8 cellular contexts compared by ENCODE assay signal in genomic region chr1:205774277-205775014, GRCh38. TPM values are rescaled to one million over a fixed set of nuclear protein-coding genes. Genes with fewer than 3 reads are reported as not detected.
DNase-seq lines count a peak whose midpoint lies in the region; ATAC-seq and TF ChIP-seq lines count a peak whose summit lies in the region.

No MANE protein-coding gene starts in this region.

- DNase-seq in CD4-positive, alpha-beta memory T cell, result peak; percentile 31 to 61 (median 47)
- no peak for DNase-seq in HCT116 (ENCODE audit: low read depth, low spot score)
- peak; percentile 25 to 41 (median 34) for DNase-seq in T-helper 1 cell
- DNase-seq in brain microvascular endothelial cell, result no peak
- peak; percentile 51 for DNase-seq in left kidney (ENCODE audit: low read depth, low spot score)
- peak; percentile 12 to 28 for DNase-seq in stimulated activated CD4-positive, alpha-beta T cell treated with anti-CD3 and anti-CD28 coated beads, Interleukin-4, amount 100 ng/mL, for 48 hours (ENCODE audit: low read depth in 2 of 2)
- DNase-seq in mesenteric fat pad (ENCODE audit: low spot score), result no peak

- no peaks in the 10 kb centered on the region for H4K20me1 ChIP-seq in HCT116 (ENCODE audit: insufficient read depth)

- H3K4me3 Mint-ChIP-seq in CD4-positive, alpha-beta memory T cell, result peak overlapping the region; percentile 91 to 100 (median 92)

- peaks cover 43% of the 10 kb centered on the region for H3K4me1 ChIP-seq in CD4-positive, alpha-beta memory T cell (ENCODE audit: insufficient read depth, low read length)
- peaks cover 3 to 19% of the 10 kb centered on the region in 2 experiments; a peak in 3 of 4 replicates for H3K4me1 ChIP-seq in HCT116 (ENCODE audit: control insufficient read depth in 1 of 2, insufficient read depth in 2 of 2, low read length in 2 of 2)

- ATAC-seq in HCT116 (no peak; the same call in 1 of the 2 replicates), GM18861 (IDR thresholded peaks at IDR 0.05; ENCODE audit: unreplicated experiment) (no peak)

- no peaks in the 10 kb centered on the region for H3K79me2 ChIP-seq in HCT116 (ENCODE audit: insufficient read depth, low read length)

- peak overlapping the region; percentile 68 for H3K9ac ChIP-seq in HCT116 (ENCODE audit: low read length)

- peak overlapping the region; percentile 92 to 98 (median 97) for H3K27ac Mint-ChIP-seq in CD4-positive, alpha-beta memory T cell

- peak overlapping the region; percentile 87 for H2AFZ ChIP-seq in HCT116 (ENCODE audit: low read depth, low read length, poor library complexity, severe bottlenecking)

- peak overlapping the region; percentile 59 to 77 for H3K4me3 ChIP-seq in CD4-positive, alpha-beta memory T cell (ENCODE audit: low read length in 2 of 2)
- H3K4me3 ChIP-seq in HCT116 (replicated peaks in 1 of 2; ENCODE audit: low read depth in 1 of 2, low read length in 2 of 2) (peak overlapping the region; percentile 79), brain microvascular endothelial cell (ENCODE audit: low read depth, low read length) (peak overlapping the region; percentile 89)

- no peaks in the 10 kb centered on the region for H3K27me3 ChIP-seq in CD4-positive, alpha-beta memory T cell (ENCODE audit: insufficient read depth, low read length)
- no peaks in the 10 kb centered on the region for H3K27me3 ChIP-seq in HCT116 (ENCODE audit: insufficient read depth, low read length)
- H3K27me3 ChIP-seq in brain microvascular endothelial cell (replicated peaks), result no peaks in the 10 kb centered on the region

- no peaks in the 10 kb centered on the region for H3K9me3 Mint-ChIP-seq in CD4-positive, alpha-beta memory T cell

- H3K36me3 ChIP-seq in CD4-positive, alpha-beta memory T cell (ENCODE audit: insufficient read depth, low read length), result peaks cover 14% of the 10 kb centered on the region
- peaks cover 0 to 2% of the 10 kb centered on the region in 2 experiments; a peak in 1 of 4 replicates for H3K36me3 ChIP-seq in HCT116 (ENCODE audit: control insufficient read depth in 1 of 2, insufficient read depth in 2 of 2, low read length in 2 of 2)
- no peaks in the 10 kb centered on the region for H3K36me3 ChIP-seq in brain microvascular endothelial cell (replicated peaks)

- intact Hi-C loops in CD4-positive, alpha-beta memory T cell (cut with micrococcal nuclease), result loop anchor here (1.0 to 5.0 kb wide), 6 partner anchors 24 to 652 kb away; partner anchors contain the start of genes NUCKS1 and SLC41A1
- intact Hi-C loops in HCT116 (cut with micrococcal nuclease), result loop anchor here (2.0 kb wide), 1 partner anchor 24 kb away; the partner anchor contains the start of gene NUCKS1

- no TSS peak for BruUV-seq in HCT116 (replicated peaks; lab: Mats Ljungman, UMichigan)

- TF ChIP-seq CTCF in HCT116 (IDR thresholded peaks at IDR 0.05 in 2 of 3, conservative IDR thresholded peaks at IDR 0.05 in 1 of 3; ENCODE audit: borderline replicate concordance in 1 of 3, insufficient read depth in 1 of 3, low read depth in 2 of 3, low read length in 2 of 3), result no peak
- no peak for TF ChIP-seq CTCF in brain microvascular endothelial cell (IDR thresholded peaks at IDR 0.05; ENCODE audit: low read depth, low read length, missing control alignments)

- no peaks in the 10 kb centered on the region for H3K9me3 ChIP-seq in CD4-positive, alpha-beta memory T cell (ENCODE audit: control insufficient read depth in 1 of 2, low read length in 2 of 2)
- H3K9me3 ChIP-seq in HCT116 (ENCODE audit: control insufficient read depth in 1 of 2, insufficient read depth in 1 of 2, low read depth in 1 of 2, low read length in 2 of 2), result no peaks in the 10 kb centered on the region

- no peak for TF ChIP-seq POLR2A in HCT116 (IDR thresholded peaks at IDR 0.05; ENCODE audit: borderline replicate concordance, extremely low read depth, insufficient read depth, insufficient read length)

- CTCF ChIA-PET in CD4-positive, alpha-beta memory T cell (lab: Charles Lee; ENCODE audit: partially characterized antibody), result interaction anchor here (1.0 to 7.7 kb wide), 10 partner anchors 15 to 203 kb away, joined by 3 to 60 read pairs (median 5); partner anchors contain the start of gene ELK4
- CTCF ChIA-PET in HCT116 (lab: Charles Lee), result interaction anchor here (0.8 to 1.0 kb wide), 2 partner anchors 14 to 203 kb away, joined by 4 to 5 read pairs; no protein-coding TSS in a partner anchor

- no peaks in the 10 kb centered on the region for H3K9me2 ChIP-seq in HCT116 (ENCODE audit: insufficient read depth)

- H3K27me3 Mint-ChIP-seq in CD4-positive, alpha-beta memory T cell, result no peaks in the 10 kb centered on the region

- peak overlapping the region; percentile 90 for H3K4me2 ChIP-seq in HCT116 (ENCODE audit: low read length)

- peak overlapping the region; percentile 87 for H3K27ac ChIP-seq in CD4-positive, alpha-beta memory T cell (ENCODE audit: low read depth, low read length)
- no peak overlapping the region for H3K27ac ChIP-seq in HCT116 (ENCODE audit: low read depth, low read length)
- H3K27ac ChIP-seq in brain microvascular endothelial cell, result no peak overlapping the region

- peaks cover 35 to 75% (median 50%) of the 10 kb centered on the region in 4 donors for H3K4me1 Mint-ChIP-seq in CD4-positive, alpha-beta memory T cell

- H3K36me3 Mint-ChIP-seq in CD4-positive, alpha-beta memory T cell, result peaks cover 4 to 50% of the 10 kb centered on the region in 2 donors

- no peak for TF ChIP-seq RAD21 in HCT116 (IDR thresholded peaks at IDR 0.05; ENCODE audit: low read depth)

- POLR2A ChIA-PET in CD4-positive, alpha-beta memory T cell (lab: Charles Lee; ENCODE audit: partially characterized antibody), result interaction anchor here (0.8 to 6.4 kb wide), 23 partner anchors 9 to 1547 kb away, joined by 3 to 129 read pairs (median 6); partner anchors contain the start of genes CD55, ELK4, NUCKS1 and PM20D1
- POLR2A ChIA-PET in HCT116 (lab: Charles Lee), result interaction anchor here (1.0 to 1.2 kb wide), 2 partner anchors 14 to 25 kb away, joined by 3 to 4 read pairs; no protein-coding TSS in a partner anchor

- in situ Hi-C loops in brain microvascular endothelial cell (cut with HindIII; ENCODE audit: low pct_ligation_motif_present, low sequenced_read_pairs), result loop anchor here (25.0 kb wide), 1 partner anchor 338 kb away; the partner anchor contains the start of gene AVPR1B

- RAD21 ChIA-PET in HCT116 (lab: Charles Lee; ENCODE audit: low non-redundant PET in 1 of 2, low total read pairs in 2 of 2, uncharacterized antibody in 2 of 2, unreplicated experiment in 2 of 2), result no interaction called here

TF ChIP-seq in HCT116, 20 proteins besides CTCF, POLR2A, EP300 and RAD21 (continues in another document):
- TF ChIP-seq EGR1 (IDR thresholded peaks at IDR 0.05; ENCODE audit: low read depth) (no peak), ATF3 (IDR thresholded peaks at IDR 0.05) (no peak), SP1 (IDR thresholded peaks at IDR 0.05; ENCODE audit: low read depth) (no peak), YY1 (IDR thresholded peaks at IDR 0.05; ENCODE audit: extremely low read depth, insufficient replicate concordance, low read depth, low read length) (no peak), ZFX (IDR thresholded peaks at IDR 0.05) (no peak), MAX (IDR thresholded peaks at IDR 0.05) (no peak), FOSL1 (IDR thresholded peaks at IDR 0.05; ENCODE audit: low read depth) (no peak), POLR2AphosphoS5 (IDR thresholded peaks at IDR 0.05; ENCODE audit: low read depth, low read length) (no peak), ZBTB33 (IDR thresholded peaks at IDR 0.05; ENCODE audit: extremely low read depth, insufficient replicate concordance, low read length) (no peak), CEBPB (IDR thresholded peaks at IDR 0.05; ENCODE audit: low read depth) (no peak), ZNF274 (IDR thresholded peaks at IDR 0.05; ENCODE audit: low read depth, low read length) (no peak), TCF7L2 (IDR thresholded peaks at IDR 0.05; ENCODE audit: borderline replicate concordance, extremely low read depth, insufficient read depth, insufficient read length) (no peak), SRF (IDR thresholded peaks at IDR 0.05; ENCODE audit: low read depth) (no peak), EZH2phosphoT487 (IDR thresholded peaks at IDR 0.05; ENCODE audit: borderline replicate concordance) (no peak), CBX3 (IDR thresholded peaks at IDR 0.05; ENCODE audit: low read depth) (no peak)

RNA-seq across cellular contexts. Expression of gene RAB29, which starts 0.8 kb away (rescaled TPM):
- total RNA-seq in CD4-positive, alpha-beta memory T cell, result 10 to 100 TPM; 59.7 to 62.0 TPM
- 100 to 1,000 TPM in 1 of 2 donors, 10 to 100 TPM in 1; 96.6 to 102 TPM for polyA plus RNA-seq in CD4-positive, alpha-beta memory T cell
- 17.7 TPM for total RNA-seq in HCT116 (2021; ENCODE audit: unreplicated experiment)
- 8.5 and 12.0 TPM in 2 replicates for polyA plus RNA-seq in HCT116 (2012)
- 37.3 TPM for total RNA-seq in mesenteric fat pad

RNA-seq across cellular contexts. Expression of gene NUCKS1, which starts 24.5 kb away (rescaled TPM):
- 100 to 1,000 TPM; 111 to 117 TPM for total RNA-seq in CD4-positive, alpha-beta memory T cell
- 10 to 100 TPM in 1 of 2 donors, 1 to 10 TPM in 1; 9.0 to 13.3 TPM for polyA plus RNA-seq in CD4-positive, alpha-beta memory T cell
- 237 TPM for total RNA-seq in HCT116 (2021; ENCODE audit: unreplicated experiment)
- polyA plus RNA-seq in HCT116 (2012), result 40.6 and 54.7 TPM in 2 replicates
- 102 TPM for total RNA-seq in mesenteric fat pad

RNA-seq across cellular contexts. Expression of gene SLC41A1, which starts 38.6 kb away (rescaled TPM):
- total RNA-seq in CD4-positive, alpha-beta memory T cell, result 10 to 100 TPM; 26.1 to 26.3 TPM
- polyA plus RNA-seq in CD4-positive, alpha-beta memory T cell, result 10 to 100 TPM in 1 of 2 donors, 1 to 10 TPM in 1; 9.1 to 14.3 TPM
- total RNA-seq in HCT116 (2021; ENCODE audit: unreplicated experiment), result 35.9 TPM
- polyA plus RNA-seq in HCT116 (2012), result 25.9 and 28.4 TPM in 2 replicates
- total RNA-seq in mesenteric fat pad, result 27.6 TPM

Comparison
In these comparisons a context has a peak if more than half of its experiments do, and no peak if none do; other contexts are left out.
1. DNase-seq: peak in CD4-positive, alpha-beta memory T cell (5 of 5), T-helper 1 cell (5 of 5), left kidney (single experiment) and stimulated activated CD4-positive, alpha-beta T cell treated with anti-CD3 and anti-CD28 coated beads, Interleukin-4, amount 100 ng/mL, for 48 hours (2 of 2); none in HCT116 (single experiment), brain microvascular endothelial cell (single experiment) and mesenteric fat pad (single experiment).
2. Peak in every context shown above with its lines, with median percentiles within 50 percentile points of each other: H3K4me3 ChIP-seq.